Comparison of ENCODE assay signal across 15 cellular contexts in genomic region chr1:41631154-41631553, GRCh38.
"Had no signal": no experiment of that assay in that cellular context is flagged by ENCODE, and none has a peak within 500 bp of the region (broad histone marks: within the 10 kb centered on the region; RNA-seq: fewer than 3 reads in every experiment).

No MANE protein-coding gene starts in this region.

- H3K27me3 Mint-ChIP-seq: activated naive CD8-positive, alpha-beta T cell treated with anti-CD3 and anti-CD28 coated beads, Interleukin-2, amount 10 ng/mL, durations not matched to agents 7 days and 5 days; memory B cell had no signal

- H3K27me3 ChIP-seq: hepatocyte, ovary, transverse colon had no signal

- H3K4me1 ChIP-seq: transverse colon had no signal

- H3K9me3 ChIP-seq: ovary, transverse colon had no signal

- H3K4me3 ChIP-seq: hepatocyte, ovary, transverse colon had no signal

- H3K27ac ChIP-seq: hepatocyte, ovary, transverse colon had no signal

- DNase-seq: activated CD4-positive, alpha-beta T cell treated with anti-CD3 and anti-CD28 coated beads, Interleukin-2, amount 50 U/mL, for 4 hours; activated naive CD8-positive, alpha-beta T cell treated with anti-CD3 and anti-CD28 coated beads, Interleukin-2, amount 10 ng/mL, durations not matched to agents 7 days and 5 days; activated T-cell treated with anti-CD3 and anti-CD28 coated beads, Interleukin-2, amount 50 U/mL, for 72 hours; aorta; ovary; stimulated activated CD4-positive, alpha-beta T cell treated with anti-CD3 and anti-CD28 coated beads, Interleukin-15, amount 100 ng/mL, for 24 hours; stimulated activated CD4-positive, alpha-beta T cell treated with anti-CD3 and anti-CD28 coated beads, Interleukin-4, amount 100 ng/mL, for 1 hour; stimulated activated naive CD4-positive, alpha-beta T cell treated with Interleukin-2 at 50 U/mL for 16 hours; substantia nigra; transverse colon had no signal

- H3K27ac Mint-ChIP-seq: activated naive CD8-positive, alpha-beta T cell treated with anti-CD3 and anti-CD28 coated beads, Interleukin-2, amount 10 ng/mL, durations not matched to agents 7 days and 5 days; memory B cell had no signal

- ATAC-seq: activated CD4-positive, CD25-positive, alpha-beta regulatory T cell treated with anti-CD3 and anti-CD28 coated beads, Interleukin-2, amount 50 U/mL, for 24 hours; activated T-cell treated with anti-CD3 and anti-CD28 coated beads, Interleukin-2, amount 50 U/mL, for 72 hours; esophagus mucosa; left lobe of liver had no signal

- H3K4me3 Mint-ChIP-seq: activated naive CD8-positive, alpha-beta T cell treated with anti-CD3 and anti-CD28 coated beads, Interleukin-2, amount 10 ng/mL, durations not matched to agents 7 days and 5 days; memory B cell had no signal

- H3K36me3 ChIP-seq: ovary, transverse colon had no signal

- H3K9me3 Mint-ChIP-seq: activated T-cell treated with anti-CD3 and anti-CD28 coated beads, Interleukin-2, amount 50 U/mL, for 72 hours; memory B cell had no signal
